11 cellular contexts compared by ENCODE assay signal in the genomic region with DNA sequence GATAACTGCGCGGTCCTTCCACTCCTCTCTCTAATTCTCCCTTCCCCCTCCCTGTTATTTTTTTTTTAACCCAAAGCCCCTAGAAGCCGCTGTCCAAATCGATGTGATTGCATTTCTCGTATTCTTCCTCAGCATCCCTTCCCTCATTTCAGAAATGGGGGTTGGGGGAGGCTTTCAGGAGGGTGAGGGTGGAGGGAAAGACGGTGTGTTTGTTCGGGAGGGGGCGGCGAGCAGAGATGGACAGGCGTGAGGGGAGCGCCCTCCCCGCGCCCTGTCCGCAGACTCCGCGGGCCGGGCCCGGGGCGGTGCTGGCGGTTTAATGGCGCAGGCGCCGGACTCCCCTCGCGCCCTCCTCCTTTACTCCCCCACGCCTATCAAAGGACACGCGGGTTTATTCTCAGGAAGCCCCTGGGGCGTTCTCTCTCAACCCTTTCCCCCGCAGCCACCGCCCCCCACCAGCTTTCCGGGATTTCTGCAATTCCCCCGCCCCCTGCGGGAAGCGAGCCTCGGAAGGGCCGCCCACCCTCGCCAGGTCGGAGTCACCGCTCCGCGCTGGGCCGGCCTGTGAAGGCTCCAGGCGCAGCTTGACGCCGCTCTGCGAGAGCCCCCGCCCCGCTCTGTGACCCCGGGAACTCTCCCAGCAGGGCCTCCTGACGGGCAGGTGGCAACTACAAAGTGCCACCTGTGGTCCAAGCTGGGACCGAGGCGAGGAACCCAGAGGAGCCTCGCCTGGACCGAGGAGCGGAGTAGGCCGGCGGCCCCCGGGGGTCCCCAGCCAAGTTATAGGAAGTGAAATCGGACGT. TPM values are rescaled to one million over a fixed set of nuclear protein-coding genes. Genes with fewer than 3 reads are reported as not detected.
DNase-seq lines count a peak whose midpoint lies in the region; ATAC-seq and TF ChIP-seq lines count a peak whose summit lies in the region.
"Had no signal": no experiment of that assay in that cellular context is flagged by ENCODE, and none has a peak within 500 bp of the region (broad histone marks: within the 10 kb centered on the region; RNA-seq: fewer than 3 reads in every experiment).

No MANE protein-coding gene starts in this region.

- H3K9me3 ChIP-seq in H9 (ENCODE audit: control insufficient read depth, low read depth, low read length) (no peaks in the 10 kb centered on the region), neuronal stem cell (replicated peaks in 1 of 2; ENCODE audit: control insufficient read depth in 2 of 2, insufficient read depth in 1 of 2, low read depth in 1 of 2, low read length in 2 of 2) (no peaks in the 10 kb centered on the region), GM23248 (ENCODE audit: low read depth) (no peaks in the 10 kb centered on the region)

- H2BK12ac ChIP-seq in H9 (ENCODE audit: insufficient read length, low read depth, low read length), result no peak overlapping the region
- H2BK12ac ChIP-seq in neuronal stem cell (ENCODE audit: low read length), result no peak overlapping the region

- no peak overlapping the region for H4K5ac ChIP-seq in H9 (ENCODE audit: insufficient read length, low read depth, low read length)

- no peak overlapping the region for H2BK20ac ChIP-seq in H9 (ENCODE audit: low read depth, low read length, poor library complexity, severe bottlenecking)

- H3K23ac ChIP-seq in H9 (ENCODE audit: insufficient read length, low read depth, low read length), result no peak overlapping the region
- no peak overlapping the region for H3K23ac ChIP-seq in neuronal stem cell (ENCODE audit: low read depth, low read length, poor library complexity)

- H4K20me1 ChIP-seq in H9 (ENCODE audit: control insufficient read depth, insufficient read depth, insufficient read length) (no peaks in the 10 kb centered on the region), GM23248 (ENCODE audit: insufficient read depth) (no peaks in the 10 kb centered on the region)

- H2AFZ ChIP-seq in H9 (ENCODE audit: low read length), result no peak overlapping the region
- peak overlapping the region; percentile 90 for H2AFZ ChIP-seq in neuronal stem cell (ENCODE audit: low read length)
- no peak overlapping the region for H2AFZ ChIP-seq in GM23248

- no peak overlapping the region for H3T11ph ChIP-seq in H9 (ENCODE audit: low read length)

- TF ChIP-seq CTCF in H9 (conservative IDR thresholded peaks at IDR 0.05) (no peak), endothelial cell (IDR thresholded peaks at IDR 0.05; ENCODE audit: unreplicated experiment) (no peak)

- H3K36me3 ChIP-seq in neuronal stem cell (replicated peaks in 1 of 2; ENCODE audit: control insufficient read depth in 2 of 2, insufficient read depth in 2 of 2, low read length in 2 of 2) (no peaks in the 10 kb centered on the region), GM23248 (ENCODE audit: low read depth) (no peaks in the 10 kb centered on the region)

- H4K8ac ChIP-seq in H9 (replicated peaks; ENCODE audit: insufficient read length, low read depth, low read length) (no peak overlapping the region), neuronal stem cell (ENCODE audit: low read depth, low read length) (no peak overlapping the region)

- H3K4me1 Mint-ChIP-seq in H9 (peaks cover 8 to 15% of the 10 kb centered on the region in 2 experiments), endothelial cell (ENCODE audit: unreplicated experiment) (peaks cover 11% of the 10 kb centered on the region)
- H3K4me1 Mint-ChIP-seq: activated CD4-positive, alpha-beta memory T cell treated with anti-CD3 and anti-CD28 coated beads, Interleukin-2, amount 10 ng/mL, durations not matched to agents 7 days and 5 days had no signal

- H3K9me3 Mint-ChIP-seq in H9 (no peaks in the 10 kb centered on the region), endothelial cell (ENCODE audit: unreplicated experiment) (no peaks in the 10 kb centered on the region)
- H3K9me3 Mint-ChIP-seq: activated CD4-positive, alpha-beta memory T cell treated with anti-CD3 and anti-CD28 coated beads, Interleukin-2, amount 10 ng/mL, durations not matched to agents 7 days and 5 days had no signal

- H3K4ac ChIP-seq in H9 (ENCODE audit: low read depth, low read length) (no peak overlapping the region), neuronal stem cell (ENCODE audit: low read length) (no peak overlapping the region)

- no peaks in the 10 kb centered on the region for H3F3A ChIP-seq in GM23248 (ENCODE audit: insufficient read depth)

- no peak overlapping the region for H3K56ac ChIP-seq in H9 (ENCODE audit: insufficient read length, low read depth, low read length)

- H3K18ac ChIP-seq in H9 (ENCODE audit: insufficient read length, low read depth, low read length), result no peak overlapping the region
- peak overlapping the region; percentile 74 for H3K18ac ChIP-seq in neuronal stem cell (ENCODE audit: low read length)

- H3K27me3 Mint-ChIP-seq in H9 (ENCODE audit: low read depth), result peaks cover 61% of the 10 kb centered on the region
- peaks cover 9% of the 10 kb centered on the region for H3K27me3 Mint-ChIP-seq in endothelial cell (ENCODE audit: unreplicated experiment)

- H3K36me3 Mint-ChIP-seq in H9 (ENCODE audit: insufficient read depth in 1 of 3, low read depth in 3 of 3) (peaks cover 0 to 7% (median 0%) of the 10 kb centered on the region in 3 experiments; a peak in 3 of 7 replicates), endothelial cell (ENCODE audit: low read depth, unreplicated experiment) (peaks cover 5% of the 10 kb centered on the region)

- H3K27ac ChIP-seq in H9 (ENCODE audit: insufficient read length, low read depth, low read length) (no peak overlapping the region), neuronal stem cell (replicated peaks; ENCODE audit: low read length) (peak overlapping the region; percentile 84), GM23248 (no peak overlapping the region)

- DNase-seq in H9 (no peak), NCI-H345 treated with DMSO at 0.1 percent for 48 hours (lab: John Stamatoyannopoulos, UW; ENCODE audit: unreplicated experiment) (peak; percentile 50), endothelial cell (ENCODE audit: low spot score) (peak; percentile 63), neuronal stem cell (ENCODE audit: low spot score) (peak; percentile 36), GM23248 (no peak)
- no peak for DNase-seq in stimulated activated CD4-positive, alpha-beta T cell treated with anti-CD3 and anti-CD28 coated beads, Interleukin-15, amount 100 ng/mL, for 24 hours

- H3K27me3 ChIP-seq in H9 (ENCODE audit: insufficient read depth, low read length) (no peaks in the 10 kb centered on the region; the same call in 1 of the 2 replicates), neuronal stem cell (ENCODE audit: control insufficient read depth in 3 of 3, insufficient read depth in 3 of 3, low read depth in 1 of 3, low read length in 3 of 3) (peaks cover 0 to 76% (median 3%) of the 10 kb centered on the region in 3 experiments), GM23248 (replicated peaks; ENCODE audit: insufficient read depth) (peaks cover 42% of the 10 kb centered on the region)

- H3K4me3 Mint-ChIP-seq in H9, result peak overlapping the region; percentile 84 to 96
- peak overlapping the region; percentile 92 for H3K4me3 Mint-ChIP-seq in endothelial cell (ENCODE audit: unreplicated experiment)
- H3K4me3 Mint-ChIP-seq: activated CD4-positive, alpha-beta memory T cell treated with anti-CD3 and anti-CD28 coated beads, Interleukin-2, amount 10 ng/mL, durations not matched to agents 7 days and 5 days had no signal

- H2BK120ac ChIP-seq in H9 (ENCODE audit: low read depth, low read length, poor library complexity, severe bottlenecking) (no peak overlapping the region), neuronal stem cell (ENCODE audit: low read depth, low read length) (no peak overlapping the region)

- no peak for ATAC-seq in GM18861 (IDR thresholded peaks at IDR 0.05; ENCODE audit: unreplicated experiment)
- ATAC-seq in GM21447 (IDR thresholded peaks at IDR 0.05; ENCODE audit: unreplicated experiment), result no peak
- ATAC-seq: activated naive CD4-positive, alpha-beta T cell treated with anti-CD3 and anti-CD28 coated beads, Interleukin-2, amount 50 U/mL, for 72 hours had no signal

- H3K27ac Mint-ChIP-seq in H9, result no peak overlapping the region
- H3K27ac Mint-ChIP-seq in endothelial cell (ENCODE audit: unreplicated experiment), result no peak overlapping the region
- H3K27ac Mint-ChIP-seq: activated CD4-positive, alpha-beta memory T cell treated with anti-CD3 and anti-CD28 coated beads, Interleukin-2, amount 10 ng/mL, durations not matched to agents 7 days and 5 days; activated naive CD4-positive, alpha-beta T cell treated with anti-CD3 and anti-CD28 coated beads, Interleukin-2, amount 50 U/mL, for 72 hours had no signal

- no CpG with 5 or more reads among the region's 61 CpGs for WGBS in H9 (ENCODE audit: extremely low coverage, insufficient read length, low lambda C conversion rate)
- WGBS in neuronal stem cell (ENCODE audit: extremely low coverage in 2 of 2, insufficient read length in 2 of 2, insufficient replicate concordance in 1 of 2), 2 donors, result no CpG with 5 or more reads among the region's 61 CpGs
- 5% methylated on average over 33 to 61 of the region's 61 CpGs for WGBS in GM23248 (ENCODE audit: low coverage in 1 of 2, low lambda C conversion rate in 2 of 2, missing lambda C conversion rate in 2 of 2), 2 experiments

- H3K79me1 ChIP-seq in H9 (ENCODE audit: insufficient read depth, low read depth, low read length, poor library complexity, severe bottlenecking) (no peaks in the 10 kb centered on the region), neuronal stem cell (ENCODE audit: low read depth, low read length) (no peaks in the 10 kb centered on the region)

- H3K4me1 ChIP-seq in H9 (ENCODE audit: insufficient read depth, low read length) (no peaks in the 10 kb centered on the region; the same call in 1 of the 2 replicates), neuronal stem cell (ENCODE audit: control insufficient read depth in 2 of 2, insufficient read depth in 1 of 2, low read depth in 1 of 2, low read length in 2 of 2) (peaks cover 0 to 2% of the 10 kb centered on the region in 2 donors), GM23248 (ENCODE audit: insufficient read depth) (no peaks in the 10 kb centered on the region)

- peak overlapping the region; percentile 81 for H3K4me2 ChIP-seq in H9 (ENCODE audit: insufficient read depth, insufficient read length, low read length)
- peak overlapping the region; percentile 99 for H3K4me2 ChIP-seq in neuronal stem cell (ENCODE audit: insufficient read depth, low read length, poor library complexity, severe bottlenecking)
- no peak overlapping the region for H3K4me2 ChIP-seq in GM23248 (ENCODE audit: unreplicated experiment)

- in situ Hi-C loops in GM23248 (cut with MboI), result no loop called here

- no peak overlapping the region for H3K9ac ChIP-seq in H9 (ENCODE audit: extremely low read depth, insufficient read length, low read length)
- H3K9ac ChIP-seq in neuronal stem cell (ENCODE audit: low read depth, low read length, poor library complexity), result no peak overlapping the region
- no peak overlapping the region for H3K9ac ChIP-seq in GM23248

- peak overlapping the region; percentile 42 to 86 for H3K4me3 ChIP-seq in neuronal stem cell (ENCODE audit: low read length in 2 of 2)
- no peak overlapping the region for H3K4me3 ChIP-seq in GM23248

- no peak overlapping the region for H2AK5ac ChIP-seq in H9 (ENCODE audit: insufficient read length, low read length)
- no peak overlapping the region for H2AK5ac ChIP-seq in neuronal stem cell (ENCODE audit: low read depth, low read length)

- H3K79me2 ChIP-seq in H9 (ENCODE audit: insufficient read depth, low read length) (no peaks in the 10 kb centered on the region), GM23248 (ENCODE audit: insufficient read depth) (no peaks in the 10 kb centered on the region)

- peaks cover 17% of the 10 kb centered on the region for H3K23me2 ChIP-seq in H9 (ENCODE audit: insufficient read length, low read depth, low read length, poor library complexity, severe bottlenecking)

- no peak overlapping the region for H4K91ac ChIP-seq in H9 (ENCODE audit: insufficient read length, low read depth, low read length)
- H4K91ac ChIP-seq in neuronal stem cell (ENCODE audit: low read depth, low read length, poor library complexity), result no peak overlapping the region

- H2BK5ac ChIP-seq in H9 (ENCODE audit: insufficient read length, low read length), result no peak overlapping the region
- peak overlapping the region; percentile 89 for H2BK5ac ChIP-seq in neuronal stem cell (ENCODE audit: low read length)

- H2BK15ac ChIP-seq in H9 (ENCODE audit: low read depth, low read length) (no peak overlapping the region), neuronal stem cell (ENCODE audit: low read length) (no peak overlapping the region)

- no peaks in the 10 kb centered on the region for H3K9me2 ChIP-seq in GM23248 (ENCODE audit: insufficient read depth)

- H3K14ac ChIP-seq in H9 (ENCODE audit: insufficient read depth, low read length) (no peak overlapping the region), neuronal stem cell (ENCODE audit: low read length) (no peak overlapping the region)

RNA-seq across cellular contexts. Expression of a gene that starts 1.0 kb away (rescaled TPM):
- total RNA-seq in H9 (2021), result 1.9 and 2.3 TPM in 2 replicates
- 0.64 TPM for total RNA-seq in endothelial cell (ENCODE audit: unreplicated experiment)
- 0.84 TPM for polyA plus RNA-seq in neuronal stem cell (2013, experiment 1 of 2)
- polyA plus RNA-seq in neuronal stem cell (2013, experiment 2 of 2), result 0.75 TPM
- total RNA-seq in GM23248 (2014; rRNA removed; shearing (Covaris generic)), result not detected in 2 replicates
- polyA plus RNA-seq in GM23248 (2016; fragmentation: Nextera tagmentation; extraction: Ambion mirVana), result not detected in 2 replicates
- total RNA-seq: activated CD4-positive, alpha-beta memory T cell treated with anti-CD3 and anti-CD28 coated beads, Interleukin-2, amount 10 ng/mL, durations not matched to agents 7 days and 5 days; activated naive CD4-positive, alpha-beta T cell treated with anti-CD3 and anti-CD28 coated beads, Interleukin-2, amount 50 U/mL, for 72 hours; osteocyte had no signal

Comparison
In these comparisons a context has a peak if more than half of its experiments do, and no peak if none do; other contexts are left out.
1. DNase-seq: peak in NCI-H345 treated with DMSO at 0.1 percent for 48 hours (single experiment), endothelial cell (single experiment) and neuronal stem cell (single experiment); none in H9 (single experiment), GM23248 (single experiment) and stimulated activated CD4-positive, alpha-beta T cell treated with anti-CD3 and anti-CD28 coated beads, Interleukin-15, amount 100 ng/mL, for 24 hours (single experiment).